ENCODE assay signal across 1 cellular context in genomic region chr9:33025572-33026347, GRCh38.
TF ChIP-seq lines count a peak whose summit lies in the region.

No MANE protein-coding gene starts in this region.

TF ChIP-seq in GM23338, 12 proteins besides CTCF, POLR2A, EP300 and RAD21 (continued from another document):
- TF ChIP-seq, protein P1, sequence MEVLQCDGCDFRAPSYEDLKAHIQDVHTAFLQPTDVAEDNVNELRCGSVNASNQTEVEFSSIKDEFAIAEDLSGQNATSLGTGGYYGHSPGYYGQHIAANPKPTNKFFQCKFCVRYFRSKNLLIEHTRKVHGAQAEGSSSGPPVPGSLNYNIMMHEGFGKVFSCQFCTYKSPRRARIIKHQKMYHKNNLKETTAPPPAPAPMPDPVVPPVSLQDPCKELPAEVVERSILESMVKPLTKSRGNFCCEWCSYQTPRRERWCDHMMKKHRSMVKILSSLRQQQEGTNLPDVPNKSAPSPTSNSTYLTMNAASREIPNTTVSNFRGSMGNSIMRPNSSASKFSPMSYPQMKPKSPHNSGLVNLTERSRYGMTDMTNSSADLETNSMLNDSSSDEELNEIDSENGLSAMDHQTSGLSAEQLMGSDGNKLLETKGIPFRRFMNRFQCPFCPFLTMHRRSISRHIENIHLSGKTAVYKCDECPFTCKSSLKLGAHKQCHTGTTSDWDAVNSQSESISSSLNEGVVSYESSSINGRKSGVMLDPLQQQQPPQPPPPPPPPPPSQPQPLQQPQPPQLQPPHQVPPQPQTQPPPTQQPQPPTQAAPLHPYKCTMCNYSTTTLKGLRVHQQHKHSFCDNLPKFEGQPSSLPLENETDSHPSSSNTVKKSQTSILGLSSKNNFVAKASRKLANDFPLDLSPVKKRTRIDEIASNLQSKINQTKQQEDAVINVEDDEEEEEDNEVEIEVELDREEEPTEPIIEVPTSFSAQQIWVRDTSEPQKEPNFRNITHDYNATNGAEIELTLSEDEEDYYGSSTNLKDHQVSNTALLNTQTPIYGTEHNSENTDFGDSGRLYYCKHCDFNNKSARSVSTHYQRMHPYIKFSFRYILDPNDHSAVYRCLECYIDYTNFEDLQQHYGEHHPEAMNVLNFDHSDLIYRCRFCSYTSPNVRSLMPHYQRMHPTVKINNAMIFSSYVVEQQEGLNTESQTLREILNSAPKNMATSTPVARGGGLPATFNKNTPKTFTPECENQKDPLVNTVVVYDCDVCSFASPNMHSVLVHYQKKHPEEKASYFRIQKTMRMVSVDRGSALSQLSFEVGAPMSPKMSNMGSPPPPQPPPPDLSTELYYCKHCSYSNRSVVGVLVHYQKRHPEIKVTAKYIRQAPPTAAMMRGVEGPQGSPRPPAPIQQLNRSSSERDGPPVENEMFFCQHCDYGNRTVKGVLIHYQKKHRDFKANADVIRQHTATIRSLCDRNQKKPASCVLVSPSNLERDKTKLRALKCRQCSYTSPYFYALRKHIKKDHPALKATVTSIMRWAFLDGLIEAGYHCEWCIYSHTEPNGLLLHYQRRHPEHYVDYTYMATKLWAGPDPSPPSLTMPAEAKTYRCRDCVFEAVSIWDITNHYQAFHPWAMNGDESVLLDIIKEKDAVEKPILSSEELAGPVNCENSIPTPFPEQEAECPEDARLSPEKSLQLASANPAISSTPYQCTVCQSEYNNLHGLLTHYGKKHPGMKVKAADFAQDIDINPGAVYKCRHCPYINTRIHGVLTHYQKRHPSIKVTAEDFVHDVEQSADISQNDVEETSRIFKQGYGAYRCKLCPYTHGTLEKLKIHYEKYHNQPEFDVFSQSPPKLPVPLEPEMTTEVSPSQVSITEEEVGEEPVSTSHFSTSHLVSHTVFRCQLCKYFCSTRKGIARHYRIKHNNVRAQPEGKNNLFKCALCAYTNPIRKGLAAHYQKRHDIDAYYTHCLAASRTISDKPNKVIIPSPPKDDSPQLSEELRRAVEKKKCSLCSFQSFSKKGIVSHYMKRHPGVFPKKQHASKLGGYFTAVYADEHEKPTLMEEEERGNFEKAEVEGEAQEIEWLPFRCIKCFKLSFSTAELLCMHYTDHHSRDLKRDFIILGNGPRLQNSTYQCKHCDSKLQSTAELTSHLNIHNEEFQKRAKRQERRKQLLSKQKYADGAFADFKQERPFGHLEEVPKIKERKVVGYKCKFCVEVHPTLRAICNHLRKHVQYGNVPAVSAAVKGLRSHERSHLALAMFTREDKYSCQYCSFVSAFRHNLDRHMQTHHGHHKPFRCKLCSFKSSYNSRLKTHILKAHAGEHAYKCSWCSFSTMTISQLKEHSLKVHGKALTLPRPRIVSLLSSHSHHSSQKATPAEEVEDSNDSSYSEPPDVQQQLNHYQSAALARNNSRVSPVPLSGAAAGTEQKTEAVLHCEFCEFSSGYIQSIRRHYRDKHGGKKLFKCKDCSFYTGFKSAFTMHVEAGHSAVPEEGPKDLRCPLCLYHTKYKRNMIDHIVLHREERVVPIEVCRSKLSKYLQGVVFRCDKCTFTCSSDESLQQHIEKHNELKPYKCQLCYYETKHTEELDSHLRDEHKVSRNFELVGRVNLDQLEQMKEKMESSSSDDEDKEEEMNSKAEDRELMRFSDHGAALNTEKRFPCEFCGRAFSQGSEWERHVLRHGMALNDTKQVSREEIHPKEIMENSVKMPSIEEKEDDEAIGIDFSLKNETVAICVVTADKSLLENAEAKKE (CRISPR knock-in tag; IDR thresholded peaks at IDR 0.05) = no peak
- TF ChIP-seq ZNF331 (CRISPR knock-in tag; IDR thresholded peaks at IDR 0.05; ENCODE audit: low read depth) = no peak
- no peak for TF ChIP-seq EZH2 (IDR thresholded peaks at IDR 0.05; ENCODE audit: low read depth, unreplicated experiment)
- TF ChIP-seq JUNB (IDR thresholded peaks at IDR 0.05; ENCODE audit: unreplicated experiment) = no peak
- TF ChIP-seq POLR2AphosphoS5 (IDR thresholded peaks at IDR 0.05; ENCODE audit: low read depth) = no peak
- TF ChIP-seq NANOG (IDR thresholded peaks at IDR 0.05; ENCODE audit: borderline replicate concordance) = no peak
- no peak for TF ChIP-seq CREB1 (CRISPR knock-in tag; IDR thresholded peaks at IDR 0.05; ENCODE audit: low read depth)
TF ChIP-seq in GM23338: peak in this region for 0.
